ENCODE assay signal across 2 cellular contexts in the genomic region with DNA sequence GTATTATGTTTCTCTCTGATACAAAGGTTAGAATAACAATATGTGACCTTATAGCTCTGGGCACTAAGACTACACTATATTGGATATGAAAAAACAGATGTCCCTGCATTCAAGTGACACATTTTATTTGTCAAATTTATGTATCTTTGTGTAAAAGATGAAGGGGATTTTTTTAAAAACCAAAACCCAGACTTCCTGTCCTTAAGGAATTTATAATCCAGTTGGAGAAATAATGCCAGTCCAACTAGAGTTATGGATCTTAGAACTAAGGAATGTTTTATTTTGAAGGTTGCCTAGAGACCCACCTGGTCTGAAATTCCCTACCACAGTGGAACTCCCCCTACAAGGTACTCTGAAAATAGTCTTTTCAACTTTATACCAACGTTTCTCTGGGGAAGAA.
TF ChIP-seq lines count a peak whose summit lies in the region.

No MANE protein-coding gene starts in this region.

TF ChIP-seq in HepG2, 621 proteins besides CTCF, POLR2A, EP300 and RAD21:
- TF ChIP-seq RFXAP (CRISPR knock-in tag; IDR thresholded peaks at IDR 0.05; ENCODE audit: borderline replicate concordance) (no peak), NRL (CRISPR knock-in tag; IDR thresholded peaks at IDR 0.05; ENCODE audit: borderline replicate concordance) (no peak), HMGA1 (CRISPR knock-in tag; conservative IDR thresholded peaks at IDR 0.05) (no peak), ZNF746 (CRISPR knock-in tag; IDR thresholded peaks at IDR 0.05) (no peak), THAP11 (CRISPR knock-in tag; IDR thresholded peaks at IDR 0.05) (no peak), ZNF776 (CRISPR knock-in tag; IDR thresholded peaks at IDR 0.05) (no peak), RFX1 (IDR thresholded peaks at IDR 0.05) (peak; percentile 17; the same call in 1 of the 2 replicates), ZNF317 (CRISPR knock-in tag; IDR thresholded peaks at IDR 0.05) (no peak)
TF ChIP-seq in HepG2: peak in this region for 1.

TF ChIP-seq in K562, 482 proteins besides CTCF, POLR2A, EP300 and RAD21:
- no peak for TF ChIP-seq ZNF507 (tag; conservative IDR thresholded peaks at IDR 0.05)
- TF ChIP-seq RFX1 (IDR thresholded peaks at IDR 0.05) = peak; percentile 42
TF ChIP-seq in K562: peak in this region for 1.
